ENCODE assay signal across 27 cellular contexts in the genomic region with DNA sequence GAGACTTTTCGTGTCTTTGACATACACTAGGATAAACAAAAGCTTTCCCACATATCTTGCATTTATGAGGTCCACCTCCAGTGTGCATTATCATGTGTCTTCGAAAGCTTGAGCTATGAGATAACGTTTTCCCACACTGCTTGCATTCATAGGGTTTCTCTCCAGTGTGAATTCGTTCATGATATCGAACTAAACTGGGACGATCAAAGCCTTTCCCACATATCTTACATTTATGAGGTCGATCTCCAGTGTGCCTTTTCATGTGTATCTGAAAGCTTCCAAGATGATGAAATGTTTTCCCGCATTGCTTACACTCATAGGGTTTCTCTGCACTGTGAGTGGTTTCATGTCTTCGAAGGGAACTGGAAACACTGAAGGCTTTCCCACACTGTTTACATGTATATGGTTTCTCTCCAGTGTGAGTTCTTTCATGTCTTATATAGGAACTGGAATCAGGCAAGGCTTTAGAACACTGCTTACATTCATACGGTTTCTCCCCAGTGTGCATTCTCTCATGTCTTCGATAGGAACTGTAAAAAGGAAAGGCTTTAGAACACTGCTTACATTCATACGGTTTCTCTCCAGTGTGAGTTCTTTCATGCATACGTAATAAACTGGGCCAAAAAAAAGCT. TPM values are rescaled to one million over a fixed set of nuclear protein-coding genes. Genes with fewer than 3 reads are reported as not detected.
DNase-seq lines count a peak whose midpoint lies in the region; ATAC-seq, FAIRE-seq and TF ChIP-seq lines count a peak whose summit lies in the region.
"Had no signal": no experiment of that assay in that cellular context is flagged by ENCODE, and none has a peak within 500 bp of the region (broad histone marks: within the 10 kb centered on the region; RNA-seq: fewer than 3 reads in every experiment).

No MANE protein-coding gene starts in this region.

- peak; percentile 23 for FAIRE-seq in bronchial epithelial cell (lab: Jason Lieb, UNC)
- FAIRE-seq: GM12892 had no signal

- no peak overlapping the region for H3K9ac ChIP-seq in mesendoderm (ENCODE audit: low read length)

- no peak overlapping the region for H3K4me2 ChIP-seq in mesendoderm (ENCODE audit: low read length)

- no peak overlapping the region for H3K4ac ChIP-seq in mesendoderm (ENCODE audit: low read depth, low read length)

- WGBS in mesendoderm (ENCODE audit: extremely low coverage, insufficient coverage, low lambda C conversion rate) = no CpG with 5 or more reads among the region's 13 CpGs

- H3K79me2 ChIP-seq in mesendoderm (ENCODE audit: control insufficient read depth, insufficient read depth, low read length) = no peaks in the 10 kb centered on the region

- no peak overlapping the region for H3K27ac ChIP-seq in mesendoderm (ENCODE audit: low read depth, low read length)
- H3K27ac ChIP-seq: 22Rv1, C4-2B, Peyer's patch had no signal

- H3K23ac ChIP-seq in mesendoderm (ENCODE audit: low read length) = no peak overlapping the region

- H2BK5ac ChIP-seq in mesendoderm (ENCODE audit: low read length) = no peak overlapping the region

- peaks cover 63% of the 10 kb centered on the region for H3K36me3 Mint-ChIP-seq in activated naive CD8-positive, alpha-beta T cell treated with anti-CD3 and anti-CD28 coated beads, Interleukin-2, amount 50 U/mL, for 24 hours (ENCODE audit: low read depth)
- peaks cover 71% of the 10 kb centered on the region for H3K36me3 Mint-ChIP-seq in activated naive CD8-positive, alpha-beta T cell treated with anti-CD3 and anti-CD28 coated beads for 36 hours

- no peaks in the 10 kb centered on the region for H3K79me1 ChIP-seq in mesendoderm (ENCODE audit: low read length)

- no peak overlapping the region for H4K8ac ChIP-seq in mesendoderm (ENCODE audit: low read depth, low read length)

- H3K4me3 ChIP-seq in bronchial epithelial cell (ENCODE audit: low read depth, low read length) (no peak overlapping the region), mesendoderm (ENCODE audit: low read length) (peak overlapping the region; percentile 18)
- H3K4me3 ChIP-seq: Peyer's patch had no signal

- no peak for TF ChIP-seq CTCF in bronchial epithelial cell (IDR thresholded peaks at IDR 0.05; ENCODE audit: insufficient read depth, low read length, severe bottlenecking)

- no peak overlapping the region for H3K56ac ChIP-seq in mesendoderm (ENCODE audit: low read length)

- H2BK120ac ChIP-seq in mesendoderm (ENCODE audit: low read depth, low read length) = no peak overlapping the region

- no peak for ATAC-seq in activated naive CD8-positive, alpha-beta T cell treated with anti-CD3 and anti-CD28 coated beads, Interleukin-2, amount 50 U/mL, for 24 hours
- ATAC-seq in GM19397 (IDR thresholded peaks at IDR 0.05; ENCODE audit: unreplicated experiment) = no peak
- ATAC-seq in HG02588 (IDR thresholded peaks at IDR 0.05; ENCODE audit: unreplicated experiment) = no peak
- ATAC-seq: CD8-positive, alpha-beta T cell had no signal

- H3K4me3 Mint-ChIP-seq in activated naive CD8-positive, alpha-beta T cell treated with anti-CD3 and anti-CD28 coated beads, Interleukin-2, amount 50 U/mL, for 24 hours = no peak overlapping the region
- H3K4me3 Mint-ChIP-seq in activated naive CD8-positive, alpha-beta T cell treated with anti-CD3 and anti-CD28 coated beads for 36 hours = no peak overlapping the region
- H3K4me3 Mint-ChIP-seq: B cell; CD8-positive, alpha-beta T cell; HFFc6 had no signal

- H3K27me3 ChIP-seq in bronchial epithelial cell (ENCODE audit: control insufficient read depth, insufficient read depth, low read length) = no peaks in the 10 kb centered on the region
- no peaks in the 10 kb centered on the region for H3K27me3 ChIP-seq in mesendoderm (ENCODE audit: insufficient read depth, low read length, poor library complexity)
- H3K27me3 ChIP-seq: Peyer's patch had no signal

- H3K36me3 ChIP-seq in bronchial epithelial cell (ENCODE audit: control insufficient read depth, insufficient read depth, low read length) (no peaks in the 10 kb centered on the region), mesendoderm (ENCODE audit: control insufficient read depth, insufficient read depth, low read length) (no peaks in the 10 kb centered on the region)

- no peak overlapping the region for H2AK5ac ChIP-seq in mesendoderm (ENCODE audit: low read length)

- no peak overlapping the region for H4K5ac ChIP-seq in mesendoderm (ENCODE audit: low read length)

- no peak overlapping the region for H2BK15ac ChIP-seq in mesendoderm (replicated peaks; ENCODE audit: low read depth)

- H3K4me1 ChIP-seq in mesendoderm (ENCODE audit: control insufficient read depth, low read depth, low read length) = no peaks in the 10 kb centered on the region
- H3K4me1 ChIP-seq: Peyer's patch had no signal

- no peak for DNase-seq in activated naive CD8-positive, alpha-beta T cell treated with anti-CD3 and anti-CD28 coated beads, Interleukin-2, amount 50 U/mL, for 24 hours
- DNase-seq in activated naive CD8-positive, alpha-beta T cell treated with anti-CD3 and anti-CD28 coated beads for 36 hours = no peak
- no peak for DNase-seq in bronchial epithelial cell (ENCODE audit: low read depth)
- no peak for DNase-seq in mesendoderm
- DNase-seq: CD8-positive, alpha-beta T cell; DMS 273 treated with DMSO at 0.1 percent for 48 hours; DMS79 treated with DMSO at 0.1 percent for 48 hours; GF-D8; H7; HFFc6; Karpas-422; NCI-H1092; NCI-H1417 treated with DMSO at 0.1 percent for 48 hours; NCI-H1694 treated with DMSO at 0.1 percent for 48 hours; NCI-H2081; NCI-H2171; NCI-H226; NCI-H510A; NCI-H69; Peyer's patch; SHP77 treated with DMSO at 0.1 percent for 48 hours had no signal

- peak overlapping the region; percentile 10 for H3K27ac Mint-ChIP-seq in activated naive CD8-positive, alpha-beta T cell treated with anti-CD3 and anti-CD28 coated beads, Interleukin-2, amount 50 U/mL, for 24 hours
- H3K27ac Mint-ChIP-seq in activated naive CD8-positive, alpha-beta T cell treated with anti-CD3 and anti-CD28 coated beads for 36 hours = no peak overlapping the region
- H3K27ac Mint-ChIP-seq: B cell; CD8-positive, alpha-beta T cell; HFFc6 had no signal

- H3K18ac ChIP-seq in mesendoderm (ENCODE audit: low read length) = no peak overlapping the region

- H3K9me3 Mint-ChIP-seq in activated naive CD8-positive, alpha-beta T cell treated with anti-CD3 and anti-CD28 coated beads, Interleukin-2, amount 50 U/mL, for 24 hours = peaks cover 43% of the 10 kb centered on the region
- H3K9me3 Mint-ChIP-seq in activated naive CD8-positive, alpha-beta T cell treated with anti-CD3 and anti-CD28 coated beads for 36 hours = peaks cover 27% of the 10 kb centered on the region

- H3K27me3 Mint-ChIP-seq in activated naive CD8-positive, alpha-beta T cell treated with anti-CD3 and anti-CD28 coated beads, Interleukin-2, amount 50 U/mL, for 24 hours = no peaks in the 10 kb centered on the region
- no peaks in the 10 kb centered on the region for H3K27me3 Mint-ChIP-seq in activated naive CD8-positive, alpha-beta T cell treated with anti-CD3 and anti-CD28 coated beads for 36 hours
- H3K27me3 Mint-ChIP-seq: B cell had no signal

- no peaks in the 10 kb centered on the region for H3K4me1 Mint-ChIP-seq in activated naive CD8-positive, alpha-beta T cell treated with anti-CD3 and anti-CD28 coated beads, Interleukin-2, amount 50 U/mL, for 24 hours
- peaks cover 2% of the 10 kb centered on the region for H3K4me1 Mint-ChIP-seq in activated naive CD8-positive, alpha-beta T cell treated with anti-CD3 and anti-CD28 coated beads for 36 hours
- H3K4me1 Mint-ChIP-seq: B cell had no signal

RNA-seq across cellular contexts. Expression of a gene that starts 14.5 kb away (rescaled TPM):
- 1 to 10 TPM; 2.8 to 4.5 TPM for total RNA-seq in activated naive CD8-positive, alpha-beta T cell treated with anti-CD3 and anti-CD28 coated beads for 36 hours
- 2.4 and 4.6 TPM in 2 replicates for total RNA-seq in bronchial epithelial cell
- 1.0 TPM for polyA plus RNA-seq in mesendoderm (2013, experiment 1 of 2)
- 0.91 TPM for polyA plus RNA-seq in mesendoderm (2013, experiment 2 of 2)
- total RNA-seq: H7 had no signal

RNA-seq across cellular contexts. Expression of a gene that starts 24.2 kb away (rescaled TPM):
- total RNA-seq in activated naive CD8-positive, alpha-beta T cell treated with anti-CD3 and anti-CD28 coated beads for 36 hours = 1 to 10 TPM; 5.6 to 6.6 TPM
- 7.4 and 10.5 TPM in 2 replicates for total RNA-seq in bronchial epithelial cell
- 2.3 TPM for polyA plus RNA-seq in mesendoderm (2013, experiment 1 of 2)
- polyA plus RNA-seq in mesendoderm (2013, experiment 2 of 2) = 2.3 TPM

RNA-seq across cellular contexts. Expression of a gene that starts 46.6 kb away (rescaled TPM):
- 1 to 10 TPM; 1.3 to 1.7 TPM for total RNA-seq in activated naive CD8-positive, alpha-beta T cell treated with anti-CD3 and anti-CD28 coated beads for 36 hours
- 3.9 and 6.3 TPM in 2 replicates for total RNA-seq in bronchial epithelial cell
- 0.46 TPM for polyA plus RNA-seq in mesendoderm (2013, experiment 1 of 2)
- polyA plus RNA-seq in mesendoderm (2013, experiment 2 of 2) = 0.43 TPM
- total RNA-seq: H7 had no signal
